Comparison of ENCODE assay signal across 9 cellular contexts in the genomic region with DNA sequence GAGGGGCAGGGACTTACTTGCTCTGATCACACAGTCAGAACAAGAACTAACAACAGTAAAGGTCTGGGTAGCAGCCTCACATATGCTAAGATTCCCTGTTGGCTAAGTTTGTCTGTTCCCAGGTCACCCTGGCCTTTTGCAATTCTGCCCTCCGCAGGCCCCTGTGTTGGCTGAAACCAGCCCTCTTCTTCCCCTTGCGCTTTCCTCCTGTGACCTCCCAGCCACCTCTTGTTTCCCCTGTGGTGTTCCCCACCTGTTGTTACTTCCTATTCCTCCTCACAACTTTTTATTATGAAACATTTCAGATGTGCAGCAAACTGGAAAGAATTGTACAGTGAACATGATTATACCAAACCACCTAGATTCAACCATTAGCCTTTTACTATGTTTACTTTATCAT. TPM values are rescaled to one million over a fixed set of nuclear protein-coding genes. Genes with fewer than 3 reads are reported as not detected.
DNase-seq lines count a peak whose midpoint lies in the region; ATAC-seq and TF ChIP-seq lines count a peak whose summit lies in the region.
"Had no signal": no experiment of that assay in that cellular context is flagged by ENCODE, and none has a peak within 500 bp of the region (broad histone marks: within the 10 kb centered on the region; RNA-seq: fewer than 3 reads in every experiment).

No MANE protein-coding gene starts in this region.

- H3K36me3 Mint-ChIP-seq in activated T-cell treated with anti-CD3 and anti-CD28 coated beads, Interleukin-2, amount 50 U/mL, for 72 hours (ENCODE audit: insufficient read depth in 2 of 2) = no peaks in the 10 kb centered on the region
- H3K36me3 Mint-ChIP-seq in activated T-cell treated with anti-CD3 and anti-CD28 coated beads, Interleukin-2, amount 50 U/mL, for 4 hours (ENCODE audit: insufficient read depth) = peaks cover 6% of the 10 kb centered on the region

- intact Hi-C loops in uterus (cut with DNase I; ENCODE audit: low total_unique reads) = no loop called here

- peak overlapping the region; percentile 87 for H3K27ac Mint-ChIP-seq in activated T-cell treated with anti-CD3 and anti-CD28 coated beads, Interleukin-2, amount 50 U/mL, for 72 hours

- peak overlapping the region; percentile 53 for H3K4me2 ChIP-seq in KMS-11

- H3K27me3 Mint-ChIP-seq in activated T-cell treated with anti-CD3 and anti-CD28 coated beads, Interleukin-2, amount 50 U/mL, for 72 hours (ENCODE audit: low read depth) = no peaks in the 10 kb centered on the region
- H3K27me3 Mint-ChIP-seq in activated T-cell treated with anti-CD3 and anti-CD28 coated beads, Interleukin-2, amount 50 U/mL, for 4 hours (ENCODE audit: low read depth) = no peaks in the 10 kb centered on the region

- H3K4me3 ChIP-seq in KMS-11 (IDR thresholded peaks at IDR 0.05; ENCODE audit: insufficient read depth, low read depth, low read length) (no peak overlapping the region), choroid plexus epithelial cell (ENCODE audit: low read depth, low read length) (no peak overlapping the region), subcutaneous abdominal adipose tissue (ENCODE audit: low read depth in 1 of 5, low read length in 5 of 5) (no peak overlapping the region), uterus (no peak overlapping the region)

- no peak overlapping the region for H3K27ac ChIP-seq in KMS-11
- H3K27ac ChIP-seq in subcutaneous abdominal adipose tissue (ENCODE audit: low read depth, low read length) = peak overlapping the region; percentile 33
- H3K27ac ChIP-seq in uterus = peak overlapping the region in 1 of 2 donors; percentile 3
- H3K27ac ChIP-seq: C4-2B had no signal

- H3K4me1 Mint-ChIP-seq in activated T-cell treated with anti-CD3 and anti-CD28 coated beads, Interleukin-2, amount 50 U/mL, for 72 hours (ENCODE audit: low read depth) = peaks cover 87% of the 10 kb centered on the region
- H3K4me1 Mint-ChIP-seq in activated T-cell treated with anti-CD3 and anti-CD28 coated beads, Interleukin-2, amount 50 U/mL, for 4 hours (ENCODE audit: low read depth) = peaks cover 90% of the 10 kb centered on the region

- TF ChIP-seq CTCF in KMS-11 (conservative IDR thresholded peaks at IDR 0.05; ENCODE audit: low read depth, low read length) = no peak
- no peak for TF ChIP-seq CTCF in choroid plexus epithelial cell (conservative IDR thresholded peaks at IDR 0.05; ENCODE audit: low read depth, low read length)
- no peak for TF ChIP-seq CTCF in uterus (IDR thresholded peaks at IDR 0.05)

- H3K9me3 Mint-ChIP-seq in activated T-cell treated with anti-CD3 and anti-CD28 coated beads, Interleukin-2, amount 50 U/mL, for 72 hours = no peaks in the 10 kb centered on the region
- H3K9me3 Mint-ChIP-seq in activated T-cell treated with anti-CD3 and anti-CD28 coated beads, Interleukin-2, amount 50 U/mL, for 4 hours = no peaks in the 10 kb centered on the region

- no peak for DNase-seq in activated T-cell treated with anti-CD3 and anti-CD28 coated beads, Interleukin-2, amount 50 U/mL, for 72 hours
- no peak for DNase-seq in activated T-cell treated with anti-CD3 and anti-CD28 coated beads, Interleukin-2, amount 50 U/mL, for 4 hours
- DNase-seq in choroid plexus epithelial cell (ENCODE audit: low read depth) (peak; percentile 47), uterus (no peak), NCI-H1105 treated with DMSO at 0.1 percent for 48 hours (lab: John Stamatoyannopoulos, UW) (no peak)

- no peak overlapping the region for H2AFZ ChIP-seq in KMS-11 (ENCODE audit: low read depth)

- H3K9ac ChIP-seq in KMS-11 (no peak overlapping the region), subcutaneous abdominal adipose tissue (ENCODE audit: low read length in 5 of 5) (no peak overlapping the region)

- H3K27me3 ChIP-seq in KMS-11 (ENCODE audit: insufficient read depth, low read depth) (no peaks in the 10 kb centered on the region; the same call in 1 of the 2 replicates), subcutaneous abdominal adipose tissue (ENCODE audit: control insufficient read depth in 5 of 5, insufficient read depth in 4 of 5, low read length in 5 of 5) (no peaks in the 10 kb centered on the region), uterus (no peaks in the 10 kb centered on the region)

- ATAC-seq in activated T-cell treated with anti-CD3 and anti-CD28 coated beads, Interleukin-2, amount 50 U/mL, for 72 hours (replicated peaks in 1 of 2) = peak in 1 of 2 donors; percentile 5
- no peak for ATAC-seq in activated T-cell treated with anti-CD3 and anti-CD28 coated beads, Interleukin-2, amount 50 U/mL, for 4 hours
- ATAC-seq in GM21515 (IDR thresholded peaks at IDR 0.05; ENCODE audit: unreplicated experiment) = no peak

- H3K4me3 Mint-ChIP-seq in activated T-cell treated with anti-CD3 and anti-CD28 coated beads, Interleukin-2, amount 50 U/mL, for 72 hours = peak overlapping the region; percentile 54 to 67
- H3K4me3 Mint-ChIP-seq in activated T-cell treated with anti-CD3 and anti-CD28 coated beads, Interleukin-2, amount 50 U/mL, for 4 hours = no peak overlapping the region

- no peaks in the 10 kb centered on the region for H3K9me3 ChIP-seq in subcutaneous abdominal adipose tissue (ENCODE audit: control insufficient read depth in 5 of 5, low read length in 5 of 5)
- H3K9me3 ChIP-seq in uterus = no peaks in the 10 kb centered on the region

- H3K36me3 ChIP-seq in KMS-11 (ENCODE audit: insufficient read depth) = no peaks in the 10 kb centered on the region
- H3K36me3 ChIP-seq in subcutaneous abdominal adipose tissue (ENCODE audit: control insufficient read depth in 5 of 5, insufficient read depth in 5 of 5, low read length in 5 of 5) = no peaks in the 10 kb centered on the region
- H3K36me3 ChIP-seq in uterus = no peaks in the 10 kb centered on the region

- TF ChIP-seq POLR2A in uterus (IDR thresholded peaks at IDR 0.05) = no peak

- H4K20me1 ChIP-seq in KMS-11 (ENCODE audit: insufficient read depth) = no peaks in the 10 kb centered on the region; the same call in 1 of the 2 replicates

- H3K79me2 ChIP-seq in KMS-11 (ENCODE audit: insufficient read depth, low read depth) = no peaks in the 10 kb centered on the region; the same call in 1 of the 2 replicates

- H3K4me1 ChIP-seq in KMS-11 (ENCODE audit: low read depth, poor library complexity, severe bottlenecking) = peaks cover 96% of the 10 kb centered on the region
- peaks cover 27 to 71% (median 58%) of the 10 kb centered on the region in 5 donors for H3K4me1 ChIP-seq in subcutaneous abdominal adipose tissue (ENCODE audit: control insufficient read depth in 5 of 5, insufficient read depth in 5 of 5, low read length in 5 of 5)
- peaks cover 0 to 27% of the 10 kb centered on the region in 2 donors for H3K4me1 ChIP-seq in uterus

RNA-seq across cellular contexts. Expression of a gene that starts 23.4 kb away (rescaled TPM):
- total RNA-seq in activated T-cell treated with anti-CD3 and anti-CD28 coated beads, Interleukin-2, amount 50 U/mL, for 72 hours = 100 to 1,000 TPM; 101 to 102 TPM
- total RNA-seq in activated T-cell treated with anti-CD3 and anti-CD28 coated beads, Interleukin-2, amount 50 U/mL, for 4 hours = 100 to 1,000 TPM in 2 of 3 donors, 10 to 100 TPM in 1; 98.2 to 136 (median 135) TPM
- 10 to 100 TPM; 17.1 to 89.2 (median 27.4) TPM for total RNA-seq in uterus
